In the genomic region with DNA sequence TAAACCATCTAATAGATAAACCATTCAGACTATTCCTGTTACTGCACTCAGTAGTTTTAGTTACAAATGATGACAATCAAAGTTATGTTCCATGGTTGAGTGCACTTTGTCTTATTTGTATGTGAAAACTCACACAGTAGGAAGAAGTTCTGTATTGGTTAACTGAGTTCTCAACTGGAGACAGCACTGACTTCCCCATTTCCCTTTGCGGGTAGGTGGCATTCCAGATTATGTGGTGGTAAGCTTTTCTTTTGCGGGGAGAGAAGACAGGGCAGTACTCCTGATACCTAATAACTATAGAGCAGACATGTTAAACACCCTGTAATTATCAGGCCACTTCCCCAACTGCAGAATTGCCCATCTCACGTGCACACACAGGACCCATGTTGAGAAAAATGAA, we compare ENCODE assay signal across 2 cellular contexts.
TF ChIP-seq lines count a peak whose summit lies in the region.

No MANE protein-coding gene starts in this region.

TF ChIP-seq in GM23338, 12 proteins besides CTCF, POLR2A, EP300 and RAD21 (continued from another document):
- TF ChIP-seq ZNF462 (CRISPR knock-in tag; IDR thresholded peaks at IDR 0.05) (no peak), ZNF114 (CRISPR knock-in tag; IDR thresholded peaks at IDR 0.05) (no peak), CREB1 (CRISPR knock-in tag; IDR thresholded peaks at IDR 0.05; ENCODE audit: low read depth) (no peak), ETS1 (IDR thresholded peaks at IDR 0.05) (no peak), REST (IDR thresholded peaks at IDR 0.05; ENCODE audit: unreplicated experiment) (no peak)

TF ChIP-seq in WTC11, 78 proteins besides CTCF, POLR2A, EP300 and RAD21 (continued from another document):
- TF ChIP-seq ZBTB43 (CRISPR knock-in tag; IDR thresholded peaks at IDR 0.05) = no peak
